ENCODE assay signal across 1 cellular context in the genomic region with DNA sequence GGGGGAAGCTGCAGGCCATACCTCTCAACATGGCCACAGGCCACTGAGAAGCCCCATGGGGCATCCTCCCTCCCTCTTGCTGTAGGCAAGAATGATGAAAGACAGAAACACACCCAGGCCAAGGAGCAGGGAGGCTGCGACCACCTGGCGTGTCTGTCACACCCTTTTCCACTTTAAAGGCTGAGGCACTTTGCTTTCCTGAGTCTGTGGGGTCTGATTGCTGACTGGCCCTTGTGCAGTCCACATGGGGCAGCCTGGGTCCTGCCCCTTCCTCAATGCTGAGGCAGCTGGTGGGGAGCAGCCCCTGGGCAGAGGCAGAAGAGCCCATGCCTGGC.
TF ChIP-seq lines count a peak whose summit lies in the region.

No MANE protein-coding gene starts in this region.

TF ChIP-seq in HCT116, 20 proteins besides CTCF, POLR2A, EP300 and RAD21:
- no peak for TF ChIP-seq EZH2 (IDR thresholded peaks at IDR 0.05)
- no peak for TF ChIP-seq ELF1 (IDR thresholded peaks at IDR 0.05; ENCODE audit: borderline replicate concordance, low read depth)
- TF ChIP-seq ZFX (IDR thresholded peaks at IDR 0.05), result no peak
- TF ChIP-seq SP1 (IDR thresholded peaks at IDR 0.05; ENCODE audit: low read depth), result no peak
- no peak for TF ChIP-seq YY1 (IDR thresholded peaks at IDR 0.05; ENCODE audit: extremely low read depth, insufficient replicate concordance, low read depth, low read length)
